Comparison of ENCODE assay signal across 10 cellular contexts in the genomic region with DNA sequence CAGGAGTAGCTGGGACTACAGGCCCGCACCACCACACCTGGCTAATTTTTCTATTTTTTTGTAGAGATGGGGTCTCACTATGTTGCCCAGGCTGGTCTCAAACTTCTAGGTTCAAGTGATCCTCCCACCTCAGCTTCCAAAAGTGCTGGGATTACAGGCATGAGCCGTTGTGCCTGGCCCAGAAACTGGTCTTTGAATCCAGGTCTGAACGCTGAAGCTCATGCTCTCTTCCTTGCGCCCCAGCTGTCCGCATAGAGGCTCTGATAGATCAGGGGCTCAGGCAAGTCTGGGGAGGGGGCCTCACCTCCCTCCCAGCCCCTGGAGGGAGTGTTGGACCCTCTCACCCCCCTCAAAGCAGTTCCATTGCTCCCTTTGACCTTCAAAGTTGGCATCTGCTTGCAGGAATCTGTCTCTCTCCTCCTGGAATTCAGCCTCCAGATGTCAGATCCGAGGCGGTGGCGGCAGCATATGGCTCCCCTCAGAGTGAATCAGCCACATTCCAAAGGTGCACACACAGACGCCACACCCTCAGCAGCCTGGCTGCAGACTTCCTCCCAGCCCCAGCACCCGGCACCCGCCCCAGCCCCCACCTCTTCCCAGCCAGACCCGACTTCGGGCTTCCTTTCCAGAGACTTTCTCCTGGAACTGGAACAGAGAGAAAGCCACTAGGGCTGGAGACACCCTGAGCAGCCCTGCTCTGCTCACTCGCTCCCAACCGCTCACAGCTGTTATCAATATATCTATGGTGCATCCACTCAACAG. TPM values are rescaled to one million over a fixed set of nuclear protein-coding genes. Genes with fewer than 3 reads are reported as not detected.
A peak's percentile ranks its signal among the peaks of the same experiment; 100 is the strongest.
DNase-seq lines count a peak whose midpoint lies in the region; ATAC-seq, FAIRE-seq and TF ChIP-seq lines count a peak whose summit lies in the region.
"Had no signal": no experiment of that assay in that cellular context is flagged by ENCODE, and none has a peak within 500 bp of the region (broad histone marks: within the 10 kb centered on the region; RNA-seq: fewer than 3 reads in every experiment).

No MANE protein-coding gene starts in this region.

- peak overlapping the region in 1 of 2 donors; percentile 60 for H3K4me3 Mint-ChIP-seq in CD14-positive monocyte

- H3K36me3 Mint-ChIP-seq in CD14-positive monocyte = peaks cover 13 to 25% of the 10 kb centered on the region in 2 donors

- H3K4me1 Mint-ChIP-seq in CD14-positive monocyte = peaks cover 12% of the 10 kb centered on the region

- no peaks in the 10 kb centered on the region for H3K27me3 ChIP-seq in prostate gland (replicated peaks; ENCODE audit: insufficient read depth)

- no peak for ATAC-seq in HG02759 (IDR thresholded peaks at IDR 0.05; ENCODE audit: unreplicated experiment)

- H3K27me3 Mint-ChIP-seq in CD14-positive monocyte (ENCODE audit: low read depth in 3 of 3) = peaks cover 11 to 17% (median 13%) of the 10 kb centered on the region in 3 donors

- H3K4me3 ChIP-seq in SK-N-MC (0 out of 2 replicates have a peak overlapping the region, but pooled peaks have one; percentile 0), prostate gland (no peak overlapping the region)

- intact Hi-C loops in prostate gland (cut with DNase I) = no loop called here
- intact Hi-C loops in CD14-positive monocyte (cut with micrococcal nuclease) = no loop called here

- peaks cover 5% of the 10 kb centered on the region for H3K4me1 ChIP-seq in prostate gland (replicated peaks)

- peak; percentile 13 for FAIRE-seq in G401.6 (lab: Jason Lieb, UNC)
- FAIRE-seq: GM18507 had no signal

- H3K36me3 ChIP-seq in SK-N-MC (ENCODE audit: insufficient read depth, low read length) (no peaks in the 10 kb centered on the region), prostate gland (no peaks in the 10 kb centered on the region)

- H3K9me3 Mint-ChIP-seq in CD14-positive monocyte = no peaks in the 10 kb centered on the region

- TF ChIP-seq POLR2A in prostate gland (IDR thresholded peaks at IDR 0.05) = no peak

- peak overlapping the region in 2 of 7 donors; percentile 58 to 70 for H3K27ac Mint-ChIP-seq in CD14-positive monocyte

- WGBS in prostate gland = 18% methylated on average over 15 of the region's 15 CpGs

- no peak for DNase-seq in SK-N-MC (ENCODE audit: low read depth, low spot score)
- peak; percentile 92 for DNase-seq in glomerular visceral epithelial cell (ENCODE audit: extremely low spot score)
- DNase-seq in prostate gland (ENCODE audit: low spot score) = peak; percentile 69
- no peak for DNase-seq in NCI-H2029 treated with DMSO at 0.1 percent for 48 hours (lab: John Stamatoyannopoulos, UW)
- DNase-seq in NCI-H1105 (lab: John Stamatoyannopoulos, UW) = no peak
- no peak for DNase-seq in CD14-positive monocyte (ENCODE audit: low spot score)

- H3K9me3 ChIP-seq in SK-N-MC (ENCODE audit: low read depth, low read length) = no peaks in the 10 kb centered on the region
- no peaks in the 10 kb centered on the region for H3K9me3 ChIP-seq in prostate gland

- peak overlapping the region; percentile 10 for H3K9ac ChIP-seq in SK-N-MC (ENCODE audit: insufficient read length)

- TF ChIP-seq CTCF in prostate gland (IDR thresholded peaks at IDR 0.05) (no peak), CD14-positive monocyte (IDR thresholded peaks at IDR 0.05) (no peak)

- peak overlapping the region; percentile 26; the same call in 1 of the 2 replicates for H3K27ac ChIP-seq in SK-N-MC
- H3K27ac ChIP-seq in prostate gland = peak overlapping the region; percentile 15 to 67

RNA-seq across cellular contexts. Expression of a gene that starts 16.9 kb away (rescaled TPM):
- 10 to 100 TPM in 1 of 2 donors, 1 to 10 TPM in 1; 3.8 to 10.5 TPM for total RNA-seq in prostate gland
- not detected for polyA plus RNA-seq in CD14-positive monocyte

RNA-seq across cellular contexts. Expression of a gene that starts 26.1 kb away (rescaled TPM):
- total RNA-seq in prostate gland = 10 to 100 TPM in 1 of 2 donors, 1 to 10 TPM in 1; 9.0 to 12.8 TPM
- polyA plus RNA-seq in CD14-positive monocyte = under 1 TPM; 0.16 to 0.71 TPM

RNA-seq across cellular contexts. Expression of a gene that starts 52.2 kb away (rescaled TPM):
- 100 to 1,000 TPM in 1 of 2 donors, 10 to 100 TPM in 1; 28.6 to 100 TPM for total RNA-seq in prostate gland
- polyA plus RNA-seq in CD14-positive monocyte = 10 to 100 TPM; 34.3 to 37.6 TPM

RNA-seq across cellular contexts. Expression of a gene that starts 57.1 kb away (rescaled TPM):
- total RNA-seq in prostate gland = 1 to 10 TPM; 2.6 to 5.3 TPM
- polyA plus RNA-seq in CD14-positive monocyte = not detected
- total RNA-seq: T-helper 2 cell treated with Interferon-gamma antibody and Interleukin-4, amounts not matched to agents 100 ng/mL and 5 ng/mL, for 36 hours had no signal

Comparison
In these comparisons a context has a peak if more than half of its experiments do, and no peak if none do; other contexts are left out.
1. DNase-seq: peak in glomerular visceral epithelial cell (single experiment) and prostate gland (single experiment); none in SK-N-MC (single experiment), NCI-H2029 treated with DMSO at 0.1 percent for 48 hours (single experiment), NCI-H1105 (single experiment) and CD14-positive monocyte (single experiment).